Comparison of ENCODE assay signal across 1 cellular context in the genomic region with DNA sequence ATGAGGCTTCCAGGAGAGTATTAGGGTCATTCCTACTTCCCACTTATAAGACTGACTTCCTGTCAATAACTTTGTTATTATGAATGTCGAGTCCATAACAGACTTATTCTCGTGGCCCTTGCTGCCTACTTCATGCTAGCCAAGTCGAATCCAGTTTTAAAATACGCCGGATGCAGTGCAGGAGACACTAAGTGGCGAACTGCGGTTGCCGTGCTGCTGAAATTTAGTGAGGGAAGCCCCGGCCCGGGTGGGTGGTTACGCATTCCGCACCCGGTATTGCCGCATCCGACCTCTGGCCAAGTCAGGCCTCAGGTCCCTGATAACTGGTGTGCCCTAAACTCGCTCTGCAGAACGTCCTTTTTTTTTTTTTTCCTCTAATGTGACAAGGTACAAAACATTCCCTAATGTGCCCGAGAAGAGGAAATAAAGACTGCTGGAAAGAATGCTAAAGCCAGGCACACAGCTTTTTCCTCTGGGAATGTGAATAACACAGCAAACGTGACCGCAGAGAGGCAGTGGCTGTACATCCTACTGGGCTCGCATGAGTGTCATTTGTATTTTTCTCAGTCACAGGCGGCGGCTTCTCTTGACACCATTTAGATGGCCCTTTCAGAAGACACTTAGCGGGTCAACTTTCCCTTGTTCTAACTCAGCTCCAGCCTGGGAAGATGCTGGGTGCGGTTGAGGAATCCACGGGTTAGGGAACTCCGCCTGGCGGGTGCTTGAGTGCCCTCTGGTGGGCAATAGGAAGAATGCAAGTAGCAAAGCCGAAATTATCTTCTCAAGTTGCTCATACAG.
TF ChIP-seq lines count a peak whose summit lies in the region.

No MANE protein-coding gene starts in this region.

TF ChIP-seq in HepG2, 621 proteins besides CTCF, POLR2A, EP300 and RAD21 (continued from another document and continues in another):
- TF ChIP-seq ZNF451 (CRISPR knock-in tag; IDR thresholded peaks at IDR 0.05) (0 out of 2 replicates have a peak, but pooled peaks have one; percentile 28), ATF7-NPFF (CRISPR knock-in tag; IDR thresholded peaks at IDR 0.05; ENCODE audit: low read depth) (peak; percentile 33; the same call in 1 of the 2 replicates), PHF5A (CRISPR knock-in tag; IDR thresholded peaks at IDR 0.05; ENCODE audit: low read depth, unreplicated experiment) (no peak), TEAD3 (CRISPR knock-in tag; optimal IDR thresholded peaks at IDR 0.05; ENCODE audit: borderline replicate concordance) (peak; percentile 76), ZNF709 (CRISPR knock-in tag; IDR thresholded peaks at IDR 0.05) (peak; percentile 66; the same call in 1 of the 2 replicates), ELF3 (CRISPR knock-in tag; IDR thresholded peaks at IDR 0.05) (no peak; the same call in 1 of the 2 replicates), HOXA7 (CRISPR knock-in tag; IDR thresholded peaks at IDR 0.05) (no peak), RCOR2 (CRISPR knock-in tag; IDR thresholded peaks at IDR 0.05) (0 out of 2 replicates have a peak, but pooled peaks have one; percentile 24), HDAC1 (CRISPR knock-in tag; IDR thresholded peaks at IDR 0.05) (peak; percentile 67; the same call in 1 of the 2 replicates), ZNF891 (CRISPR knock-in tag; IDR thresholded peaks at IDR 0.05) (0 out of 2 replicates have a peak, but pooled peaks have one; percentile 30), ETV5 (CRISPR knock-in tag; IDR thresholded peaks at IDR 0.05; ENCODE audit: borderline replicate concordance) (peak; percentile 41; the same call in 1 of the 2 replicates), IKZF1 (IDR thresholded peaks at IDR 0.05) (no peak), NR2F1 (CRISPR knock-in tag; IDR thresholded peaks at IDR 0.05) (peak in 1 of 2 experiments; percentile 24; a peak in 2 of 4 replicates), YEATS2 (CRISPR knock-in tag; IDR thresholded peaks at IDR 0.05; ENCODE audit: borderline replicate concordance) (peak; percentile 53; the same call in 1 of the 2 replicates), MED1 (CRISPR knock-in tag; IDR thresholded peaks at IDR 0.05) (peak; percentile 36), KMT2B (CRISPR knock-in tag; IDR thresholded peaks at IDR 0.05) (0 out of 2 replicates have a peak, but pooled peaks have one; percentile 39), XRCC5 (optimal IDR thresholded peaks at IDR 0.05; ENCODE audit: low read length) (peak; percentile 41), SAP130 (CRISPR knock-in tag; IDR thresholded peaks at IDR 0.05; ENCODE audit: low read depth) (peak; percentile 31; the same call in 1 of the 2 replicates), ZNF468 (CRISPR knock-in tag; IDR thresholded peaks at IDR 0.05) (no peak), PHF21A (CRISPR knock-in tag; IDR thresholded peaks at IDR 0.05) (peak; percentile 52; the same call in 1 of the 2 replicates), RBM39 (IDR thresholded peaks at IDR 0.05; ENCODE audit: low read depth, low read length, poor library complexity, severe bottlenecking) (peak; percentile 18), ZNF776 (CRISPR knock-in tag; IDR thresholded peaks at IDR 0.05) (no peak), ZMYM2 (CRISPR knock-in tag; IDR thresholded peaks at IDR 0.05) (no peak), FIP1L1 (IDR thresholded peaks at IDR 0.05; ENCODE audit: borderline replicate concordance, insufficient read depth, low read depth, low read length) (no peak), ZNF772 (CRISPR knock-in tag; IDR thresholded peaks at IDR 0.05) (0 out of 2 replicates have a peak, but pooled peaks have one; percentile 50), BORCS8-MEF2B (CRISPR knock-in tag; IDR thresholded peaks at IDR 0.05) (0 out of 2 replicates have a peak, but pooled peaks have one; percentile 37), NONO (IDR thresholded peaks at IDR 0.05) (no peak), NONO (CRISPR knock-in tag; conservative IDR thresholded peaks at IDR 0.05) (no peak; the same call in 1 of the 2 replicates), PHB2 (IDR thresholded peaks at IDR 0.05; ENCODE audit: partially characterized antibody) (no peak), ZNF615 (CRISPR knock-in tag; IDR thresholded peaks at IDR 0.05; ENCODE audit: borderline replicate concordance) (no peak; the same call in 1 of the 2 replicates), CREB1 (IDR thresholded peaks at IDR 0.05) (no peak), CREB1 (CRISPR knock-in tag; IDR thresholded peaks at IDR 0.05) (no peak), ZNF564 (CRISPR knock-in tag; IDR thresholded peaks at IDR 0.05) (no peak)
- TF ChIP-seq, protein P1, sequence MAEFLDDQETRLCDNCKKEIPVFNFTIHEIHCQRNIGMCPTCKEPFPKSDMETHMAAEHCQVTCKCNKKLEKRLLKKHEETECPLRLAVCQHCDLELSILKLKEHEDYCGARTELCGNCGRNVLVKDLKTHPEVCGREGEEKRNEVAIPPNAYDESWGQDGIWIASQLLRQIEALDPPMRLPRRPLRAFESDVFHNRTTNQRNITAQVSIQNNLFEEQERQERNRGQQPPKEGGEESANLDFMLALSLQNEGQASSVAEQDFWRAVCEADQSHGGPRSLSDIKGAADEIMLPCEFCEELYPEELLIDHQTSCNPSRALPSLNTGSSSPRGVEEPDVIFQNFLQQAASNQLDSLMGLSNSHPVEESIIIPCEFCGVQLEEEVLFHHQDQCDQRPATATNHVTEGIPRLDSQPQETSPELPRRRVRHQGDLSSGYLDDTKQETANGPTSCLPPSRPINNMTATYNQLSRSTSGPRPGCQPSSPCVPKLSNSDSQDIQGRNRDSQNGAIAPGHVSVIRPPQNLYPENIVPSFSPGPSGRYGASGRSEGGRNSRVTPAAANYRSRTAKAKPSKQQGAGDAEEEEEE (CRISPR knock-in tag; IDR thresholded peaks at IDR 0.05; ENCODE audit: borderline replicate concordance) = no peak
- TF ChIP-seq, protein P2, sequence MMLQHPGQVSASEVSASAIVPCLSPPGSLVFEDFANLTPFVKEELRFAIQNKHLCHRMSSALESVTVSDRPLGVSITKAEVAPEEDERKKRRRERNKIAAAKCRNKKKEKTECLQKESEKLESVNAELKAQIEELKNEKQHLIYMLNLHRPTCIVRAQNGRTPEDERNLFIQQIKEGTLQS (CRISPR knock-in tag; IDR thresholded peaks at IDR 0.05) = peak; percentile 44; the same call in 1 of the 2 replicates
- TF ChIP-seq, protein P3, sequence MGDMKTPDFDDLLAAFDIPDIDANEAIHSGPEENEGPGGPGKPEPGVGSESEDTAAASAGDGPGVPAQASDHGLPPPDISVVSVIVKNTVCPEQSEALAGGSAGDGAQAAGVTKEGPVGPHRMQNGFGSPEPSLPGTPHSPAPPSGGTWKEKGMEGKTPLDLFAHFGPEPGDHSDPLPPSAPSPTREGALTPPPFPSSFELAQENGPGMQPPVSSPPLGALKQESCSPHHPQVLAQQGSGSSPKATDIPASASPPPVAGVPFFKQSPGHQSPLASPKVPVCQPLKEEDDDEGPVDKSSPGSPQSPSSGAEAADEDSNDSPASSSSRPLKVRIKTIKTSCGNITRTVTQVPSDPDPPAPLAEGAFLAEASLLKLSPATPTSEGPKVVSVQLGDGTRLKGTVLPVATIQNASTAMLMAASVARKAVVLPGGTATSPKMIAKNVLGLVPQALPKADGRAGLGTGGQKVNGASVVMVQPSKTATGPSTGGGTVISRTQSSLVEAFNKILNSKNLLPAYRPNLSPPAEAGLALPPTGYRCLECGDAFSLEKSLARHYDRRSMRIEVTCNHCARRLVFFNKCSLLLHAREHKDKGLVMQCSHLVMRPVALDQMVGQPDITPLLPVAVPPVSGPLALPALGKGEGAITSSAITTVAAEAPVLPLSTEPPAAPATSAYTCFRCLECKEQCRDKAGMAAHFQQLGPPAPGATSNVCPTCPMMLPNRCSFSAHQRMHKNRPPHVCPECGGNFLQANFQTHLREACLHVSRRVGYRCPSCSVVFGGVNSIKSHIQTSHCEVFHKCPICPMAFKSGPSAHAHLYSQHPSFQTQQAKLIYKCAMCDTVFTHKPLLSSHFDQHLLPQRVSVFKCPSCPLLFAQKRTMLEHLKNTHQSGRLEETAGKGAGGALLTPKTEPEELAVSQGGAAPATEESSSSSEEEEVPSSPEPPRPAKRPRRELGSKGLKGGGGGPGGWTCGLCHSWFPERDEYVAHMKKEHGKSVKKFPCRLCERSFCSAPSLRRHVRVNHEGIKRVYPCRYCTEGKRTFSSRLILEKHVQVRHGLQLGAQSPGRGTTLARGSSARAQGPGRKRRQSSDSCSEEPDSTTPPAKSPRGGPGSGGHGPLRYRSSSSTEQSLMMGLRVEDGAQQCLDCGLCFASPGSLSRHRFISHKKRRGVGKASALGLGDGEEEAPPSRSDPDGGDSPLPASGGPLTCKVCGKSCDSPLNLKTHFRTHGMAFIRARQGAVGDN (CRISPR knock-in tag; IDR thresholded peaks at IDR 0.05) = peak; percentile 79
- TF ChIP-seq, protein P4, sequence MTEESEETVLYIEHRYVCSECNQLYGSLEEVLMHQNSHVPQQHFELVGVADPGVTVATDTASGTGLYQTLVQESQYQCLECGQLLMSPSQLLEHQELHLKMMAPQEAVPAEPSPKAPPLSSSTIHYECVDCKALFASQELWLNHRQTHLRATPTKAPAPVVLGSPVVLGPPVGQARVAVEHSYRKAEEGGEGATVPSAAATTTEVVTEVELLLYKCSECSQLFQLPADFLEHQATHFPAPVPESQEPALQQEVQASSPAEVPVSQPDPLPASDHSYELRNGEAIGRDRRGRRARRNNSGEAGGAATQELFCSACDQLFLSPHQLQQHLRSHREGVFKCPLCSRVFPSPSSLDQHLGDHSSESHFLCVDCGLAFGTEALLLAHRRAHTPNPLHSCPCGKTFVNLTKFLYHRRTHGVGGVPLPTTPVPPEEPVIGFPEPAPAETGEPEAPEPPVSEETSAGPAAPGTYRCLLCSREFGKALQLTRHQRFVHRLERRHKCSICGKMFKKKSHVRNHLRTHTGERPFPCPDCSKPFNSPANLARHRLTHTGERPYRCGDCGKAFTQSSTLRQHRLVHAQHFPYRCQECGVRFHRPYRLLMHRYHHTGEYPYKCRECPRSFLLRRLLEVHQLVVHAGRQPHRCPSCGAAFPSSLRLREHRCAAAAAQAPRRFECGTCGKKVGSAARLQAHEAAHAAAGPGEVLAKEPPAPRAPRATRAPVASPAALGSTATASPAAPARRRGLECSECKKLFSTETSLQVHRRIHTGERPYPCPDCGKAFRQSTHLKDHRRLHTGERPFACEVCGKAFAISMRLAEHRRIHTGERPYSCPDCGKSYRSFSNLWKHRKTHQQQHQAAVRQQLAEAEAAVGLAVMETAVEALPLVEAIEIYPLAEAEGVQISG (CRISPR knock-in tag; IDR thresholded peaks at IDR 0.05) = peak; percentile 35; the same call in 1 of the 2 replicates
- TF ChIP-seq, protein P5, sequence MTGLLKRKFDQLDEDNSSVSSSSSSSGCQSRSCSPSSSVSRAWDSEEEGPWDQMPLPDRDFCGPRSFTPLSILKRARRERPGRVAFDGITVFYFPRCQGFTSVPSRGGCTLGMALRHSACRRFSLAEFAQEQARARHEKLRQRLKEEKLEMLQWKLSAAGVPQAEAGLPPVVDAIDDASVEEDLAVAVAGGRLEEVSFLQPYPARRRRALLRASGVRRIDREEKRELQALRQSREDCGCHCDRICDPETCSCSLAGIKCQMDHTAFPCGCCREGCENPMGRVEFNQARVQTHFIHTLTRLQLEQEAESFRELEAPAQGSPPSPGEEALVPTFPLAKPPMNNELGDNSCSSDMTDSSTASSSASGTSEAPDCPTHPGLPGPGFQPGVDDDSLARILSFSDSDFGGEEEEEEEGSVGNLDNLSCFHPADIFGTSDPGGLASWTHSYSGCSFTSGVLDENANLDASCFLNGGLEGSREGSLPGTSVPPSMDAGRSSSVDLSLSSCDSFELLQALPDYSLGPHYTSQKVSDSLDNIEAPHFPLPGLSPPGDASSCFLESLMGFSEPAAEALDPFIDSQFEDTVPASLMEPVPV (CRISPR knock-in tag; IDR thresholded peaks at IDR 0.05) = peak; percentile 61; the same call in 1 of the 2 replicates
- TF ChIP-seq, protein P6, sequence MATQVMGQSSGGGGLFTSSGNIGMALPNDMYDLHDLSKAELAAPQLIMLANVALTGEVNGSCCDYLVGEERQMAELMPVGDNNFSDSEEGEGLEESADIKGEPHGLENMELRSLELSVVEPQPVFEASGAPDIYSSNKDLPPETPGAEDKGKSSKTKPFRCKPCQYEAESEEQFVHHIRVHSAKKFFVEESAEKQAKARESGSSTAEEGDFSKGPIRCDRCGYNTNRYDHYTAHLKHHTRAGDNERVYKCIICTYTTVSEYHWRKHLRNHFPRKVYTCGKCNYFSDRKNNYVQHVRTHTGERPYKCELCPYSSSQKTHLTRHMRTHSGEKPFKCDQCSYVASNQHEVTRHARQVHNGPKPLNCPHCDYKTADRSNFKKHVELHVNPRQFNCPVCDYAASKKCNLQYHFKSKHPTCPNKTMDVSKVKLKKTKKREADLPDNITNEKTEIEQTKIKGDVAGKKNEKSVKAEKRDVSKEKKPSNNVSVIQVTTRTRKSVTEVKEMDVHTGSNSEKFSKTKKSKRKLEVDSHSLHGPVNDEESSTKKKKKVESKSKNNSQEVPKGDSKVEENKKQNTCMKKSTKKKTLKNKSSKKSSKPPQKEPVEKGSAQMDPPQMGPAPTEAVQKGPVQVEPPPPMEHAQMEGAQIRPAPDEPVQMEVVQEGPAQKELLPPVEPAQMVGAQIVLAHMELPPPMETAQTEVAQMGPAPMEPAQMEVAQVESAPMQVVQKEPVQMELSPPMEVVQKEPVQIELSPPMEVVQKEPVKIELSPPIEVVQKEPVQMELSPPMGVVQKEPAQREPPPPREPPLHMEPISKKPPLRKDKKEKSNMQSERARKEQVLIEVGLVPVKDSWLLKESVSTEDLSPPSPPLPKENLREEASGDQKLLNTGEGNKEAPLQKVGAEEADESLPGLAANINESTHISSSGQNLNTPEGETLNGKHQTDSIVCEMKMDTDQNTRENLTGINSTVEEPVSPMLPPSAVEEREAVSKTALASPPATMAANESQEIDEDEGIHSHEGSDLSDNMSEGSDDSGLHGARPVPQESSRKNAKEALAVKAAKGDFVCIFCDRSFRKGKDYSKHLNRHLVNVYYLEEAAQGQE (IDR thresholded peaks at IDR 0.05; ENCODE audit: borderline replicate concordance in 1 of 2, low read depth in 1 of 2, low read length in 2 of 2) = no peak
- TF ChIP-seq, protein P7, sequence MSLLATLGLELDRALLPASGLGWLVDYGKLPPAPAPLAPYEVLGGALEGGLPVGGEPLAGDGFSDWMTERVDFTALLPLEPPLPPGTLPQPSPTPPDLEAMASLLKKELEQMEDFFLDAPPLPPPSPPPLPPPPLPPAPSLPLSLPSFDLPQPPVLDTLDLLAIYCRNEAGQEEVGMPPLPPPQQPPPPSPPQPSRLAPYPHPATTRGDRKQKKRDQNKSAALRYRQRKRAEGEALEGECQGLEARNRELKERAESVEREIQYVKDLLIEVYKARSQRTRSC (CRISPR knock-in tag; IDR thresholded peaks at IDR 0.05; ENCODE audit: low read depth) = 0 out of 2 replicates have a peak, but pooled peaks have one; percentile 1
- TF ChIP-seq, protein P8, sequence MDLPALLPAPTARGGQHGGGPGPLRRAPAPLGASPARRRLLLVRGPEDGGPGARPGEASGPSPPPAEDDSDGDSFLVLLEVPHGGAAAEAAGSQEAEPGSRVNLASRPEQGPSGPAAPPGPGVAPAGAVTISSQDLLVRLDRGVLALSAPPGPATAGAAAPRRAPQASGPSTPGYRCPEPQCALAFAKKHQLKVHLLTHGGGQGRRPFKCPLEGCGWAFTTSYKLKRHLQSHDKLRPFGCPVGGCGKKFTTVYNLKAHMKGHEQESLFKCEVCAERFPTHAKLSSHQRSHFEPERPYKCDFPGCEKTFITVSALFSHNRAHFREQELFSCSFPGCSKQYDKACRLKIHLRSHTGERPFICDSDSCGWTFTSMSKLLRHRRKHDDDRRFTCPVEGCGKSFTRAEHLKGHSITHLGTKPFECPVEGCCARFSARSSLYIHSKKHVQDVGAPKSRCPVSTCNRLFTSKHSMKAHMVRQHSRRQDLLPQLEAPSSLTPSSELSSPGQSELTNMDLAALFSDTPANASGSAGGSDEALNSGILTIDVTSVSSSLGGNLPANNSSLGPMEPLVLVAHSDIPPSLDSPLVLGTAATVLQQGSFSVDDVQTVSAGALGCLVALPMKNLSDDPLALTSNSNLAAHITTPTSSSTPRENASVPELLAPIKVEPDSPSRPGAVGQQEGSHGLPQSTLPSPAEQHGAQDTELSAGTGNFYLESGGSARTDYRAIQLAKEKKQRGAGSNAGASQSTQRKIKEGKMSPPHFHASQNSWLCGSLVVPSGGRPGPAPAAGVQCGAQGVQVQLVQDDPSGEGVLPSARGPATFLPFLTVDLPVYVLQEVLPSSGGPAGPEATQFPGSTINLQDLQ (CRISPR knock-in tag; IDR thresholded peaks at IDR 0.05) = no peak
